In the genomic region with DNA sequence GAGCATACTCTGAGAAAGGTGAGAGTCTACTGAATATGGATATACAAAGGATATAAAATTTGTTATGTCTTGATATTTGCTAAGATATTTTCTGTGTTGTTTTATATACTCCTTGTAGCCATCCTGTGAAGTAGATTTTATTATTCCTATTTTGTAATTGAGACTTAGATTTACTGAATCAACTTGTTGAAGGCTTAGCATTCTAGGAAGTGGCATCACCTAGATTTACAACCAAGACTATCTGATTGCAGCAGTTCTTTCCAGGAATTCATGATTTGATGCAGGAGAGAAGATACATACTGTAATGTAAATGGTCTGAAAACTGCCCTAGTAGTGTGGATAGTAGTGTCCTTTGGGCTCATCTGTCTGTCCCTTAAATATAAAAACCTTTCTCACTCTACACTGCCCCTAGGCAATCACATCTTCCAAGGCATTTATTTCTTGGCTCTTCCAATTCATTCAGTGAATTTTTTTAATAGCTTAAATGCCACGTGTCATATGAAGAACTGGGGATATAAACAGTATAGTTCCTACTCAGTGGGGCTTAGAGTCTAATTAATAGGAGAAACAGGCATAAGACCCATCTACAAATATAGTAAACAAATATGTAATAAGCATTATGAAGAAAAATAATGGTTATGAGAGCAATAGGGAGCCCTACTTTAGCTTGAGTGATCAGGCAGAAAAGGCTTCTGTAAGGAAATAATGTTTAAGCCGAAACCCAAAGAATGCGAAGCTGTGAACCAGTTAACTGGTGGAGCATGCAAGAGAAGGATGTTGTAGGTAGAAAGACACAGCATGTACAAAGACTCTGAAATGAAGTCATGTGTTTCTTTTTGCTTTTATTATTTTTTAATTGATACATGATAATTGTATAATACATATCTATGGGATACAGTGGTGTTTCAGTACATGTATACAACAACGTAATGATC, we compare ENCODE assay signal across 15 cellular contexts. TPM values are rescaled to one million over a fixed set of nuclear protein-coding genes. Genes with fewer than 3 reads are reported as not detected.
DNase-seq lines count a peak whose midpoint lies in the region; ATAC-seq lines count a peak whose summit lies in the region.
"Had no signal": no experiment of that assay in that cellular context is flagged by ENCODE, and none has a peak within 500 bp of the region (broad histone marks: within the 10 kb centered on the region; RNA-seq: fewer than 3 reads in every experiment).

No MANE protein-coding gene starts in this region.

- no peaks in the 10 kb centered on the region for H3K27me3 Mint-ChIP-seq in activated naive CD8-positive, alpha-beta T cell
- H3K27me3 Mint-ChIP-seq in activated naive CD8-positive, alpha-beta T cell treated with anti-CD3 and anti-CD28 coated beads, Interleukin-2, amount 50 U/mL, for 24 hours = no peaks in the 10 kb centered on the region
- H3K27me3 Mint-ChIP-seq in stimulated activated naive B cell treated with anti-CD40 and anti-IgM and Interleukin-4, amounts not matched to agents 10 μg/mL and 1 μg/mL and 100 μg/mL, for 72 hours = no peaks in the 10 kb centered on the region
- H3K27me3 Mint-ChIP-seq: activated naive CD8-positive, alpha-beta T cell treated with anti-CD3 and anti-CD28 coated beads, Interleukin-2, amount 10 ng/mL, durations not matched to agents 7 days and 5 days had no signal

- peak overlapping the region; percentile 10 for H3K27ac Mint-ChIP-seq in activated naive CD8-positive, alpha-beta T cell
- no peak overlapping the region for H3K27ac Mint-ChIP-seq in activated naive CD8-positive, alpha-beta T cell treated with anti-CD3 and anti-CD28 coated beads, Interleukin-2, amount 50 U/mL, for 24 hours
- peak overlapping the region; percentile 37 for H3K27ac Mint-ChIP-seq in stimulated activated naive B cell treated with anti-CD40 and anti-IgM and Interleukin-4, amounts not matched to agents 10 μg/mL and 1 μg/mL and 100 μg/mL, for 72 hours
- H3K27ac Mint-ChIP-seq: activated naive CD8-positive, alpha-beta T cell treated with anti-CD3 and anti-CD28 coated beads, Interleukin-2, amount 10 ng/mL, durations not matched to agents 7 days and 5 days had no signal

- ATAC-seq in activated naive CD8-positive, alpha-beta T cell treated with anti-CD3 and anti-CD28 coated beads, Interleukin-2, amount 50 U/mL, for 24 hours = no peak
- ATAC-seq in stimulated activated naive B cell treated with anti-CD40 and anti-IgM and Interleukin-4, amounts not matched to agents 10 μg/mL and 1 μg/mL and 100 μg/mL, for 72 hours (replicated peaks) = no peak
- ATAC-seq in HG03135 (IDR thresholded peaks at IDR 0.05; ENCODE audit: unreplicated experiment) (no peak), GM18870 (IDR thresholded peaks at IDR 0.05; ENCODE audit: unreplicated experiment) (no peak)

- DNase-seq in activated naive CD8-positive, alpha-beta T cell treated with anti-CD3 and anti-CD28 coated beads, Interleukin-2, amount 50 U/mL, for 24 hours = no peak
- DNase-seq in RPMI7951 (ENCODE audit: low read depth) (peak; percentile 11), epidermal melanocyte (ENCODE audit: insufficient read length, low spot score) (peak; percentile 60), NCI-H1105 treated with DMSO at 0.1 percent for 48 hours (lab: John Stamatoyannopoulos, UW) (no peak)
- no peak for DNase-seq in stimulated activated naive B cell treated with anti-CD40 and anti-IgM and Interleukin-4, amounts not matched to agents 10 μg/mL and 1 μg/mL and 100 μg/mL, for 72 hours
- DNase-seq: activated CD4-positive, alpha-beta T cell treated with anti-CD3 and anti-CD28 coated beads, Interleukin-2, amount 50 U/mL, for 48 hours; activated naive CD8-positive, alpha-beta T cell treated with anti-CD3 and anti-CD28 coated beads, Interleukin-2, amount 10 ng/mL, durations not matched to agents 7 days and 5 days; dermis blood vessel endothelial cell; DMS79; NCI-H1436; Peyer's patch; transverse colon had no signal

- H3K36me3 Mint-ChIP-seq in activated naive CD8-positive, alpha-beta T cell = peaks cover 9% of the 10 kb centered on the region
- H3K36me3 Mint-ChIP-seq in activated naive CD8-positive, alpha-beta T cell treated with anti-CD3 and anti-CD28 coated beads, Interleukin-2, amount 50 U/mL, for 24 hours (ENCODE audit: low read depth) = peaks cover 40% of the 10 kb centered on the region
- peaks cover 17 to 34% of the 10 kb centered on the region in 2 donors for H3K36me3 Mint-ChIP-seq in stimulated activated naive B cell treated with anti-CD40 and anti-IgM and Interleukin-4, amounts not matched to agents 10 μg/mL and 1 μg/mL and 100 μg/mL, for 72 hours

- no peaks in the 10 kb centered on the region for H3K9me3 Mint-ChIP-seq in activated naive CD8-positive, alpha-beta T cell (ENCODE audit: low read depth)
- H3K9me3 Mint-ChIP-seq in activated naive CD8-positive, alpha-beta T cell treated with anti-CD3 and anti-CD28 coated beads, Interleukin-2, amount 50 U/mL, for 24 hours = no peaks in the 10 kb centered on the region
- no peaks in the 10 kb centered on the region for H3K9me3 Mint-ChIP-seq in stimulated activated naive B cell treated with anti-CD40 and anti-IgM and Interleukin-4, amounts not matched to agents 10 μg/mL and 1 μg/mL and 100 μg/mL, for 72 hours
- H3K9me3 Mint-ChIP-seq: activated naive CD8-positive, alpha-beta T cell treated with anti-CD3 and anti-CD28 coated beads, Interleukin-2, amount 10 ng/mL, durations not matched to agents 7 days and 5 days had no signal

- H3K4me1 Mint-ChIP-seq in activated naive CD8-positive, alpha-beta T cell (ENCODE audit: low read depth) = peaks cover 50% of the 10 kb centered on the region
- H3K4me1 Mint-ChIP-seq in activated naive CD8-positive, alpha-beta T cell treated with anti-CD3 and anti-CD28 coated beads, Interleukin-2, amount 50 U/mL, for 24 hours = peaks cover 50% of the 10 kb centered on the region
- H3K4me1 Mint-ChIP-seq in stimulated activated naive B cell treated with anti-CD40 and anti-IgM and Interleukin-4, amounts not matched to agents 10 μg/mL and 1 μg/mL and 100 μg/mL, for 72 hours = peaks cover 31 to 46% of the 10 kb centered on the region in 2 donors

- H3K4me3 Mint-ChIP-seq in activated naive CD8-positive, alpha-beta T cell = peak overlapping the region; percentile 45
- no peak overlapping the region for H3K4me3 Mint-ChIP-seq in activated naive CD8-positive, alpha-beta T cell treated with anti-CD3 and anti-CD28 coated beads, Interleukin-2, amount 50 U/mL, for 24 hours
- H3K4me3 Mint-ChIP-seq in stimulated activated naive B cell treated with anti-CD40 and anti-IgM and Interleukin-4, amounts not matched to agents 10 μg/mL and 1 μg/mL and 100 μg/mL, for 72 hours = no peak overlapping the region
- H3K4me3 Mint-ChIP-seq: activated naive CD8-positive, alpha-beta T cell treated with anti-CD3 and anti-CD28 coated beads, Interleukin-2, amount 10 ng/mL, durations not matched to agents 7 days and 5 days had no signal

RNA-seq across cellular contexts. Expression of gene IPO7, which starts 13.6 kb away (rescaled TPM):
- 79.0 and 88.7 TPM in 2 replicates for total RNA-seq in RPMI7951 (2014; rRNA removed; shearing (Covaris generic))

Comparison
In these comparisons a context has a peak if more than half of its experiments do, and no peak if none do; other contexts are left out.
1. DNase-seq: peak in RPMI7951 (single experiment) and epidermal melanocyte (single experiment); none in activated naive CD8-positive, alpha-beta T cell treated with anti-CD3 and anti-CD28 coated beads, Interleukin-2, amount 50 U/mL, for 24 hours (single experiment), stimulated activated naive B cell treated with anti-CD40 and anti-IgM and Interleukin-4, amounts not matched to agents 10 μg/mL and 1 μg/mL and 100 μg/mL, for 72 hours (single experiment) and NCI-H1105 treated with DMSO at 0.1 percent for 48 hours (single experiment).